ENCODE assay signal across 21 cellular contexts in the genomic region with DNA sequence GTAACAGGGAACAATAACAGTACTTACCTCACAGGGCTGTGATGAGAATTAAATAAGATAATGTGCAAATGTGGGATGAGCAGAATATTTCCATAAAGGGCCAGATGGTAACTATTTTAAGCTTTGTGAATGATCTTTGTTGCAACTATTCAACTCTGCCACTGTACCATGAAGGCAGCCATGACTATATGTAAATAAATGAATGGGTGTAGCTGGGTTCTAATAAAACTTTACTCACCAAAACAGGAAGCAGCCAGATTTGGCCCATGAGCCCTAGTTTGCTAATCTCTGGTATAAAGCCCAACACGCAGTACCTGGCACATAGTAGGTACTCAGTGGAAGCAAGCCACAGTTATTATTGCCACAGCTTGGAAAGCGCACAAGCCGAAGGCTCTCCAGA.
DNase-seq lines count a peak whose midpoint lies in the region; ATAC-seq, FAIRE-seq and TF ChIP-seq lines count a peak whose summit lies in the region.
"Had no signal": no experiment of that assay in that cellular context is flagged by ENCODE, and none has a peak within 500 bp of the region (broad histone marks: within the 10 kb centered on the region; RNA-seq: fewer than 3 reads in every experiment).

No MANE protein-coding gene starts in this region.

- CTCF ChIA-PET in K562 (lab: Yijun Ruan, JAX; ENCODE audit: low intra/inter-chr PET ratio): no interaction called here

- intact Hi-C loops in K562 (cut with micrococcal nuclease): no loop called here

- no peak overlapping the region for H3K9ac ChIP-seq in K562 (ENCODE audit: insufficient read depth in 1 of 2, low read depth in 2 of 2, low read length in 2 of 2)
- H3K9ac ChIP-seq: BLaER1 treated with 17β-estradiol and CSF1 and Interleukin-3, amounts not matched to agents 10 nM and 100 nM had no signal

- no peak for TF ChIP-seq EP300 in K562 (IDR thresholded peaks at IDR 0.05; ENCODE audit: low read length)

- H3K27me3 ChIP-seq in DOHH2 (ENCODE audit: control insufficient read depth, low read length) (no peaks in the 10 kb centered on the region), K562 (ENCODE audit: control insufficient read depth in 2 of 2, insufficient read depth in 2 of 2, low read length in 2 of 2) (no peaks in the 10 kb centered on the region)
- H3K27me3 ChIP-seq: BLaER1 treated with 17β-estradiol and CSF1 and Interleukin-3, amounts not matched to agents 10 nM and 100 nM had no signal

- ATAC-seq in K562 (no peak), GM19452 (IDR thresholded peaks at IDR 0.05; ENCODE audit: unreplicated experiment) (no peak), GM18502 (IDR thresholded peaks at IDR 0.05; ENCODE audit: poor library complexity, unreplicated experiment) (no peak)
- ATAC-seq: A549; CD8-positive, alpha-beta T cell had no signal

- BruUV-seq in K562 (replicated peaks; lab: Mats Ljungman, UMichigan): no TSS peak

- H3K9me2 ChIP-seq in DOHH2 (replicated peaks; ENCODE audit: control insufficient read depth, low read length): no peaks in the 10 kb centered on the region

- H3K4me1 ChIP-seq in DOHH2 (ENCODE audit: control insufficient read depth, low read length) (peaks cover 18% of the 10 kb centered on the region), K562 (replicated peaks in 1 of 2; ENCODE audit: control insufficient read depth in 2 of 2, insufficient read depth in 2 of 2, low read length in 2 of 2) (peaks cover 11 to 49% of the 10 kb centered on the region in 2 experiments; a peak in 4 of 5 replicates)

- no peaks in the 10 kb centered on the region for H3K9me1 ChIP-seq in K562 (ENCODE audit: control insufficient read depth, insufficient read depth, low read length)

- FAIRE-seq in K562 (lab: Jason Lieb, UNC): no peak
- FAIRE-seq: A549, D721Med, GM18507, GM19239 had no signal

- POLR2A ChIA-PET in K562 (lab: Yijun Ruan, JAX): no interaction called here

- TF ChIP-seq POLR2A in K562 (conservative IDR thresholded peaks at IDR 0.05): no peak

- H4K20me1 ChIP-seq in DOHH2 (ENCODE audit: control insufficient read depth, insufficient read depth, low read depth, low read length) (no peaks in the 10 kb centered on the region), K562 (replicated peaks; ENCODE audit: control insufficient read depth, insufficient read depth, low read length) (no peaks in the 10 kb centered on the region)
- H4K20me1 ChIP-seq: BLaER1 treated with 17β-estradiol and CSF1 and Interleukin-3, amounts not matched to agents 10 nM and 100 nM had no signal

- H3K4me3 ChIP-seq in DOHH2 (ENCODE audit: low read length): peak overlapping the region; percentile 18
- H3K4me3 ChIP-seq in K562: no peak overlapping the region
- H3K4me3 ChIP-seq: A549; BLaER1 treated with 17β-estradiol and CSF1 and Interleukin-3, amounts not matched to agents 10 nM and 100 nM had no signal

- 93% methylated on average over 3 of the region's 3 CpGs for WGBS in K562 (ENCODE audit: insufficient coverage, low coverage, missing lambda C conversion rate)

- H3K4me2 ChIP-seq in DOHH2 (ENCODE audit: low read length): peak overlapping the region; percentile 48
- no peak overlapping the region for H3K4me2 ChIP-seq in K562 (ENCODE audit: insufficient read depth, low read length)
- H3K4me2 ChIP-seq: A549; BLaER1 treated with 17β-estradiol and CSF1 and Interleukin-3, amounts not matched to agents 10 nM and 100 nM had no signal

- no peaks in the 10 kb centered on the region for H3K9me3 ChIP-seq in DOHH2 (ENCODE audit: control insufficient read depth, insufficient read depth, low read length)
- no peaks in the 10 kb centered on the region; the same call in 1 of the 2 replicates for H3K9me3 ChIP-seq in K562 (replicated peaks; ENCODE audit: control insufficient read depth, insufficient read depth, low read depth, low read length)
- H3K9me3 ChIP-seq: A549, Caco-2 had no signal

- TF ChIP-seq RAD21 in K562 (CRISPR knock-in tag; conservative IDR thresholded peaks at IDR 0.05 in 1 of 2, IDR thresholded peaks at IDR 0.05 in 1 of 2): no peak

- peak; percentile 44 for DNase-seq in NCI-H69 (lab: John Stamatoyannopoulos, UW)
- no peak for DNase-seq in K562 (ENCODE audit: extremely low read depth in 1 of 4, low spot score in 3 of 4)
- no peak for DNase-seq in islet precursor cell
- DNase-seq: AML-193; Caco-2; Calu3; CD4-positive, alpha-beta T cell; CD8-positive, alpha-beta T cell; DMS79 treated with DMSO at 0.1 percent for 48 hours; EL; GDM1 had no signal

- H3K79me2 ChIP-seq in DOHH2 (ENCODE audit: control insufficient read depth, low read length): no peaks in the 10 kb centered on the region
- no peaks in the 10 kb centered on the region for H3K79me2 ChIP-seq in K562 (ENCODE audit: control insufficient read depth, insufficient read depth, low read length)

- no peak overlapping the region for H2AFZ ChIP-seq in K562 (ENCODE audit: low read depth, low read length)

- TF ChIP-seq CTCF in DOHH2 (IDR thresholded peaks at IDR 0.05; ENCODE audit: low read depth, low read length, poor library complexity, severe bottlenecking) (no peak), K562 (IDR thresholded peaks at IDR 0.05 in 2 of 3, conservative IDR thresholded peaks at IDR 0.05 in 1 of 3; ENCODE audit: insufficient read depth in 2 of 3, low read depth in 1 of 3, low read length in 3 of 3) (no peak)

- no peaks in the 10 kb centered on the region for H3K36me3 ChIP-seq in DOHH2 (ENCODE audit: control insufficient read depth, low read length)
- no peaks in the 10 kb centered on the region for H3K36me3 ChIP-seq in K562 (ENCODE audit: control insufficient read depth, insufficient read depth, low read length)
- H3K36me3 ChIP-seq: BLaER1 treated with 17β-estradiol and CSF1 and Interleukin-3, amounts not matched to agents 10 nM and 100 nM had no signal

- no peak overlapping the region for H3K27ac ChIP-seq in DOHH2 (ENCODE audit: low read depth, low read length)
- no peak overlapping the region for H3K27ac ChIP-seq in K562 (ENCODE audit: extremely low read depth, low read depth, low read length)
- H3K27ac ChIP-seq: 22Rv1; A549; BLaER1 treated with 17β-estradiol and CSF1 and Interleukin-3, amounts not matched to agents 10 nM and 100 nM; C4-2B had no signal

- H3F3A ChIP-seq in DOHH2 (ENCODE audit: control insufficient read depth, insufficient read depth): no peaks in the 10 kb centered on the region

- in situ Hi-C loops in K562 (cut with MboI): no loop called here

TF ChIP-seq in K562, 482 proteins besides CTCF, POLR2A, EP300 and RAD21 (continues in another document):
- no peak for TF ChIP-seq ZNF24 (IDR thresholded peaks at IDR 0.05)
- TF ChIP-seq, protein P1, sequence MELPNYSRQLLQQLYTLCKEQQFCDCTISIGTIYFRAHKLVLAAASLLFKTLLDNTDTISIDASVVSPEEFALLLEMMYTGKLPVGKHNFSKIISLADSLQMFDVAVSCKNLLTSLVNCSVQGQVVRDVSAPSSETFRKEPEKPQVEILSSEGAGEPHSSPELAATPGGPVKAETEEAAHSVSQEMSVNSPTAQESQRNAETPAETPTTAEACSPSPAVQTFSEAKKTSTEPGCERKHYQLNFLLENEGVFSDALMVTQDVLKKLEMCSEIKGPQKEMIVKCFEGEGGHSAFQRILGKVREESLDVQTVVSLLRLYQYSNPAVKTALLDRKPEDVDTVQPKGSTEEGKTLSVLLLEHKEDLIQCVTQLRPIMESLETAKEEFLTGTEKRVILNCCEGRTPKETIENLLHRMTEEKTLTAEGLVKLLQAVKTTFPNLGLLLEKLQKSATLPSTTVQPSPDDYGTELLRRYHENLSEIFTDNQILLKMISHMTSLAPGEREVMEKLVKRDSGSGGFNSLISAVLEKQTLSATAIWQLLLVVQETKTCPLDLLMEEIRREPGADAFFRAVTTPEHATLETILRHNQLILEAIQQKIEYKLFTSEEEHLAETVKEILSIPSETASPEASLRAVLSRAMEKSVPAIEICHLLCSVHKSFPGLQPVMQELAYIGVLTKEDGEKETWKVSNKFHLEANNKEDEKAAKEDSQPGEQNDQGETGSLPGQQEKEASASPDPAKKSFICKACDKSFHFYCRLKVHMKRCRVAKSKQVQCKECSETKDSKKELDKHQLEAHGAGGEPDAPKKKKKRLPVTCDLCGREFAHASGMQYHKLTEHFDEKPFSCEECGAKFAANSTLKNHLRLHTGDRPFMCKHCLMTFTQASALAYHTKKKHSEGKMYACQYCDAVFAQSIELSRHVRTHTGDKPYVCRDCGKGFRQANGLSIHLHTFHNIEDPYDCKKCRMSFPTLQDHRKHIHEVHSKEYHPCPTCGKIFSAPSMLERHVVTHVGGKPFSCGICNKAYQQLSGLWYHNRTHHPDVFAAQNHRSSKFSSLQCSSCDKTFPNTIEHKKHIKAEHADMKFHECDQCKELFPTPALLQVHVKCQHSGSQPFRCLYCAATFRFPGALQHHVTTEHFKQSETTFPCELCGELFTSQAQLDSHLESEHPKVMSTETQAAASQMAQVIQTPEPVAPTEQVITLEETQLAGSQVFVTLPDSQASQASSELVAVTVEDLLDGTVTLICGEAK (IDR thresholded peaks at IDR 0.05): peak; percentile 75
- TF ChIP-seq, protein P1 (CRISPR knock-in tag; IDR thresholded peaks at IDR 0.05): no peak
- TF ChIP-seq NCOA6 (IDR thresholded peaks at IDR 0.05): no peak
- no peak for TF ChIP-seq KDM5B (IDR thresholded peaks at IDR 0.05; ENCODE audit: insufficient replicate concordance, low read depth, low read length)
